In genomic region chr15:98725874-98726273, GRCh38 we compare ENCODE assay signal across 1 cellular context.
TF ChIP-seq lines count a peak whose summit lies in the region.

No MANE protein-coding gene starts in this region.

TF ChIP-seq in IMR-90, 13 proteins besides CTCF, POLR2A, EP300 and RAD21 (continued from another document):
- no peak for TF ChIP-seq FOS (IDR thresholded peaks at IDR 0.05; ENCODE audit: low read depth, low read length)
- TF ChIP-seq USF2 (IDR thresholded peaks at IDR 0.05; ENCODE audit: low read depth, low read length) = no peak
- TF ChIP-seq RFX5 (IDR thresholded peaks at IDR 0.05; ENCODE audit: low read depth, low read length) = no peak
- no peak for TF ChIP-seq NFE2L2 (IDR thresholded peaks at IDR 0.05; ENCODE audit: low read depth, low read length)
- no peak for TF ChIP-seq ELK1 (IDR thresholded peaks at IDR 0.05; ENCODE audit: borderline replicate concordance, low read depth, low read length)
- no peak for TF ChIP-seq SMC3 (IDR thresholded peaks at IDR 0.05; ENCODE audit: low read depth, low read length)
- TF ChIP-seq MXI1 (IDR thresholded peaks at IDR 0.05; ENCODE audit: borderline replicate concordance, low read depth, low read length) = no peak
- no peak for TF ChIP-seq RCOR1 (IDR thresholded peaks at IDR 0.05; ENCODE audit: insufficient replicate concordance, low read length)
- no peak for TF ChIP-seq CEBPB (IDR thresholded peaks at IDR 0.05; ENCODE audit: low read depth, low read length)
- TF ChIP-seq MAZ (IDR thresholded peaks at IDR 0.05; ENCODE audit: borderline replicate concordance, low read depth, low read length) = no peak
